In genomic region chr2:237923507-237924163, GRCh38 we compare ENCODE assay signal across 8 cellular contexts. TPM values are rescaled to one million over a fixed set of nuclear protein-coding genes. Genes with fewer than 3 reads are reported as not detected.
A peak's percentile ranks its signal among the peaks of the same experiment; 100 is the strongest.
DNase-seq lines count a peak whose midpoint lies in the region; ATAC-seq and TF ChIP-seq lines count a peak whose summit lies in the region.

No MANE protein-coding gene starts in this region.

- ATAC-seq in GM19463 (IDR thresholded peaks at IDR 0.05; ENCODE audit: unreplicated experiment) (peak; percentile 72), left lung (peak; percentile 99)

- no peak overlapping the region for H3K4me3 ChIP-seq in Karpas-422 (ENCODE audit: low read length)
- H3K4me3 ChIP-seq in left lung = peak overlapping the region; percentile 12 to 21

- H3K79me2 ChIP-seq in Karpas-422 (ENCODE audit: low read length) = no peaks in the 10 kb centered on the region

- H3K9ac ChIP-seq in Karpas-422 (ENCODE audit: low read length) = no peak overlapping the region; the same call in 1 of the 2 replicates

- H3K9me3 ChIP-seq in Karpas-422 (ENCODE audit: low read length) = no peaks in the 10 kb centered on the region
- H3K9me3 ChIP-seq in left lung = no peaks in the 10 kb centered on the region

- H3K4me2 ChIP-seq in Karpas-422 (ENCODE audit: low read depth, low read length, poor library complexity, severe bottlenecking) = peak overlapping the region; percentile 41

- H3K27ac ChIP-seq in Karpas-422 (ENCODE audit: low read length) (no peak overlapping the region), left lung (no peak overlapping the region)

- H3K9me2 ChIP-seq in Karpas-422 (replicated peaks; ENCODE audit: insufficient read depth, low read length) = no peaks in the 10 kb centered on the region

- H3K27me3 ChIP-seq in Karpas-422 (ENCODE audit: low read length) (no peaks in the 10 kb centered on the region), left lung (no peaks in the 10 kb centered on the region)

- H3K4me1 ChIP-seq in Karpas-422 (ENCODE audit: low read length) = peaks cover 4% of the 10 kb centered on the region
- H3K4me1 ChIP-seq in left lung = peaks cover 0 to 11% of the 10 kb centered on the region in 2 donors

- H4K20me1 ChIP-seq in Karpas-422 (ENCODE audit: insufficient read depth, low read depth, low read length) = no peaks in the 10 kb centered on the region

- peak overlapping the region; percentile 54 for H2AFZ ChIP-seq in Karpas-422 (ENCODE audit: low read length)

- intact Hi-C loops in left lung (cut with DNase I) = no loop called here

- peak; percentile 70 for DNase-seq in AG09319 (ENCODE audit: extremely low read depth, low read depth)
- peak; percentile 92 for DNase-seq in Karpas-422
- DNase-seq in activated CD4-positive, CD25-positive, alpha-beta regulatory T cell (lab: John Stamatoyannopoulos, UW) = peak; percentile 64 to 80 (median 70)
- DNase-seq in central memory CD4-positive, alpha-beta T cell = peak; percentile 69
- DNase-seq in left lung = peak; percentile 78 to 97
- DNase-seq in stimulated activated CD4-positive, alpha-beta T cell treated with anti-CD3 and anti-CD28 coated beads, Interleukin-4, amount 100 ng/mL, for 48 hours (ENCODE audit: low read depth in 2 of 2) = peak; percentile 81 to 85
- no peak for DNase-seq in NCI-H2227 treated with DMSO at 0.1 percent for 48 hours (lab: John Stamatoyannopoulos, UW)

- H3K36me3 ChIP-seq in Karpas-422 (ENCODE audit: insufficient read depth, low read length) = no peaks in the 10 kb centered on the region
- H3K36me3 ChIP-seq in left lung = no peaks in the 10 kb centered on the region

- peak; percentile 65 for TF ChIP-seq CTCF in AG09319 (IDR thresholded peaks at IDR 0.05; ENCODE audit: low read depth, low read length)
- TF ChIP-seq CTCF in left lung (IDR thresholded peaks at IDR 0.05) = peak; percentile 92 to 95

RNA-seq across cellular contexts. Expression of gene UBE2F, which starts 43.2 kb away (rescaled TPM):
- 52.2 and 63.3 TPM in 2 replicates for total RNA-seq in Karpas-422 (2014; rRNA removed; shearing (Covaris generic); ENCODE audit: low replicate concordance)
- total RNA-seq in left lung = 10 to 100 TPM; 48.5 to 58.9 TPM
